In genomic region chr15:66578286-66578875, GRCh38 we compare ENCODE assay signal across 13 cellular contexts.
A peak's percentile ranks its signal among the peaks of the same experiment; 100 is the strongest.
DNase-seq lines count a peak whose midpoint lies in the region; ATAC-seq and TF ChIP-seq lines count a peak whose summit lies in the region.
"Had no signal": no experiment of that assay in that cellular context is flagged by ENCODE, and none has a peak within 500 bp of the region (broad histone marks: within the 10 kb centered on the region; RNA-seq: fewer than 3 reads in every experiment).

No MANE protein-coding gene starts in this region.

- H3K4me1 ChIP-seq in ACC112 (ENCODE audit: control insufficient read depth, insufficient read depth, low read length, unreplicated experiment) = peaks cover 40% of the 10 kb centered on the region
- H3K4me1 ChIP-seq in RWPE2 (ENCODE audit: insufficient read depth, poor library complexity, severe bottlenecking) = no peaks in the 10 kb centered on the region

- no peaks in the 10 kb centered on the region for H3K79me2 ChIP-seq in ACC112 (ENCODE audit: control insufficient read depth, insufficient read depth, low read length, unreplicated experiment)

- H2AFZ ChIP-seq in ACC112 (ENCODE audit: low read length, unreplicated experiment) = no peak overlapping the region

- TF ChIP-seq CTCF in RWPE2 (IDR thresholded peaks at IDR 0.05; ENCODE audit: poor library complexity, severe bottlenecking) = no peak
- no peak for TF ChIP-seq CTCF in fibroblast of pulmonary artery (IDR thresholded peaks at IDR 0.05; ENCODE audit: low read length, missing control alignments)
- TF ChIP-seq CTCF in WERI-Rb-1 (IDR thresholded peaks at IDR 0.05; ENCODE audit: low read depth, low read length) = no peak

- no peaks in the 10 kb centered on the region for H3K36me3 ChIP-seq in ACC112 (ENCODE audit: insufficient read depth, low read length)
- H3K36me3 ChIP-seq in RWPE2 (ENCODE audit: low read depth) = no peaks in the 10 kb centered on the region
- H3K36me3 ChIP-seq in WERI-Rb-1 = no peaks in the 10 kb centered on the region

- DNase-seq in ELR (ENCODE audit: low read depth) (peak; percentile 83), RWPE2 (ENCODE audit: low spot score) (no peak), fibroblast of pulmonary artery (ENCODE audit: low read depth) (peak; percentile 93), WERI-Rb-1 (no peak), Ammon's horn (ENCODE audit: low spot score) (no peak)
- DNase-seq: CD4-positive, alpha-beta T cell; effector CD4-positive, alpha-beta T cell; NCI-H2171 treated with DMSO at 0.1 percent for 48 hours had no signal

- no peak overlapping the region for H3K4me3 ChIP-seq in ACC112 (ENCODE audit: low read depth, low read length)
- H3K4me3 ChIP-seq in RWPE2 (ENCODE audit: severe bottlenecking) = no peak overlapping the region
- no peak overlapping the region for H3K4me3 ChIP-seq in fibroblast of pulmonary artery (replicated peaks; ENCODE audit: low read depth, low read length)
- H3K4me3 ChIP-seq in WERI-Rb-1 (ENCODE audit: low read depth, low read length) = no peak overlapping the region

- ATAC-seq in RWPE2 (ENCODE audit: low read depth) (peak; percentile 47; the same call in 1 of the 3 replicates), HG03097 (IDR thresholded peaks at IDR 0.05; ENCODE audit: low FRiP score, unreplicated experiment) (no peak), GM21367 (IDR thresholded peaks at IDR 0.05; ENCODE audit: unreplicated experiment) (no peak)
- ATAC-seq: Right ventricle myocardium inferior had no signal

- H3K27me3 ChIP-seq in ACC112 (ENCODE audit: insufficient read depth, low read length) (no peaks in the 10 kb centered on the region), RWPE2 (ENCODE audit: insufficient read depth, poor library complexity, severe bottlenecking) (no peaks in the 10 kb centered on the region), WERI-Rb-1 (ENCODE audit: insufficient read depth, low read depth, severe bottlenecking) (no peaks in the 10 kb centered on the region)

- H3K27ac ChIP-seq in ACC112 (ENCODE audit: low read depth, low read length) (peak overlapping the region; percentile 25; the same call in 1 of the 2 replicates), RWPE2 (ENCODE audit: poor library complexity, severe bottlenecking) (no peak overlapping the region), WERI-Rb-1 (no peak overlapping the region)
- H3K27ac ChIP-seq: KMS-11 had no signal

- H3K9me3 ChIP-seq in RWPE2 (ENCODE audit: severe bottlenecking) (no peaks in the 10 kb centered on the region), WERI-Rb-1 (ENCODE audit: severe bottlenecking) (no peaks in the 10 kb centered on the region)

Comparison
In these comparisons a context has a peak if more than half of its experiments do, and no peak if none do; other contexts are left out.
1. DNase-seq: peak in ELR (single experiment) and fibroblast of pulmonary artery (single experiment); none in RWPE2 (single experiment), WERI-Rb-1 (single experiment) and Ammon's horn (single experiment).